2 cellular contexts compared by ENCODE assay signal in the genomic region with DNA sequence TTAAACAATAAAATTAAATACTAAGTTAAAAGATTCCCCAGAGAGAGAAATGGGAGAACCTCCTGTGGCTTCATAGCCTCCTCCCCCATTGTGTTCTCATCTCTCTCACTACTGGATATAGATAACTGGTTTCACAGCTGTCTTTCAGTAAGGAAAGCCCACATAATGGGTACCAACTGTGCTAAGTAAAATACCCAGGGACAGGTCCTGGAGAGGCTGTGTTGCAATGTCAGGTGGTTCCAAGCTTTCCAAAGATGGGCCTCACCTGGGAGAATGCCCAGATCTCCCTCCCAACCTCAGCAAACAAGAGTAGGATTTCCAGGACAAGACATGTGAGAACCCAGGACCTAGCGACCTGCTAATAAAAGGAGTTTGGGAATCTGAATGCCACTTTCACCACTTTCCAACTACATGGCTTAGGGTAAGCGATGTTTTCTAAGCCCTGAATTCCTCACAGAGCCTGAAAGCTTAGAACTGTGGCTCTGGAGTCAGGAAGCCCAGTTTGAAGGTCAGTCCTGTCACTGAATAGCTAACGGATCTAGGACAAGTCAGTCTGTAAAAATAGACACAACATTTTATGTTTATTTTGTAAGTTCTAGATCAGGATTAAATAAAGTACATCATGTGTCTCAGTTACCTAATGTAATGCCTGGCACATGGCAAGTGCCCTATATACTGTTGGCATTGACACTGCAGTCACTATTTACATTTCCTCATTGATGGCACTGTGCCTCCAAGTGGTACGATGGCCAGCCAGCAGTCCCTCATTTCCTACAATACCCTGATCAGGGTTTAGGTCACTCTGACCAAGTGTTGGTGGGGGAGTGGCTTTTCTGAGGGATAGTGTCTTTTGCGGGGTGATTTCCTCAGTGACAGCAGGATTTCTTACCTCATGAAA.
TF ChIP-seq lines count a peak whose summit lies in the region.

No MANE protein-coding gene starts in this region.

TF ChIP-seq in liver, 16 proteins besides CTCF, POLR2A, EP300 and RAD21:
- TF ChIP-seq, protein P1, sequence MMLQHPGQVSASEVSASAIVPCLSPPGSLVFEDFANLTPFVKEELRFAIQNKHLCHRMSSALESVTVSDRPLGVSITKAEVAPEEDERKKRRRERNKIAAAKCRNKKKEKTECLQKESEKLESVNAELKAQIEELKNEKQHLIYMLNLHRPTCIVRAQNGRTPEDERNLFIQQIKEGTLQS (IDR thresholded peaks at IDR 0.05): peak; percentile 30
- TF ChIP-seq FOXA2 (IDR thresholded peaks at IDR 0.05): peak; percentile 89
- peak; percentile 41 for TF ChIP-seq YY1 (IDR thresholded peaks at IDR 0.05)
- TF ChIP-seq, protein P2, sequence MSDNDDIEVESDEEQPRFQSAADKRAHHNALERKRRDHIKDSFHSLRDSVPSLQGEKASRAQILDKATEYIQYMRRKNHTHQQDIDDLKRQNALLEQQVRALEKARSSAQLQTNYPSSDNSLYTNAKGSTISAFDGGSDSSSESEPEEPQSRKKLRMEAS (IDR thresholded peaks at IDR 0.05): peak; percentile 35
- TF ChIP-seq RXRA (IDR thresholded peaks at IDR 0.05): peak in 1 of 2 donors; percentile 52
- peak; percentile 30 for TF ChIP-seq HNF4G (IDR thresholded peaks at IDR 0.05)
- TF ChIP-seq JUND (IDR thresholded peaks at IDR 0.05): peak in 1 of 2 donors; percentile 51
- peak; percentile 59 for TF ChIP-seq FOXA1 (IDR thresholded peaks at IDR 0.05)
- TF ChIP-seq, protein P3, sequence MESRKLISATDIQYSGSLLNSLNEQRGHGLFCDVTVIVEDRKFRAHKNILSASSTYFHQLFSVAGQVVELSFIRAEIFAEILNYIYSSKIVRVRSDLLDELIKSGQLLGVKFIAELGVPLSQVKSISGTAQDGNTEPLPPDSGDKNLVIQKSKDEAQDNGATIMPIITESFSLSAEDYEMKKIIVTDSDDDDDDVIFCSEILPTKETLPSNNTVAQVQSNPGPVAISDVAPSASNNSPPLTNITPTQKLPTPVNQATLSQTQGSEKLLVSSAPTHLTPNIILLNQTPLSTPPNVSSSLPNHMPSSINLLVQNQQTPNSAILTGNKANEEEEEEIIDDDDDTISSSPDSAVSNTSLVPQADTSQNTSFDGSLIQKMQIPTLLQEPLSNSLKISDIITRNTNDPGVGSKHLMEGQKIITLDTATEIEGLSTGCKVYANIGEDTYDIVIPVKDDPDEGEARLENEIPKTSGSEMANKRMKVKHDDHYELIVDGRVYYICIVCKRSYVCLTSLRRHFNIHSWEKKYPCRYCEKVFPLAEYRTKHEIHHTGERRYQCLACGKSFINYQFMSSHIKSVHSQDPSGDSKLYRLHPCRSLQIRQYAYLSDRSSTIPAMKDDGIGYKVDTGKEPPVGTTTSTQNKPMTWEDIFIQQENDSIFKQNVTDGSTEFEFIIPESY (IDR thresholded peaks at IDR 0.05): peak; percentile 32
- TF ChIP-seq NR2F2 (IDR thresholded peaks at IDR 0.05): peak; percentile 24
- TF ChIP-seq, protein P4, sequence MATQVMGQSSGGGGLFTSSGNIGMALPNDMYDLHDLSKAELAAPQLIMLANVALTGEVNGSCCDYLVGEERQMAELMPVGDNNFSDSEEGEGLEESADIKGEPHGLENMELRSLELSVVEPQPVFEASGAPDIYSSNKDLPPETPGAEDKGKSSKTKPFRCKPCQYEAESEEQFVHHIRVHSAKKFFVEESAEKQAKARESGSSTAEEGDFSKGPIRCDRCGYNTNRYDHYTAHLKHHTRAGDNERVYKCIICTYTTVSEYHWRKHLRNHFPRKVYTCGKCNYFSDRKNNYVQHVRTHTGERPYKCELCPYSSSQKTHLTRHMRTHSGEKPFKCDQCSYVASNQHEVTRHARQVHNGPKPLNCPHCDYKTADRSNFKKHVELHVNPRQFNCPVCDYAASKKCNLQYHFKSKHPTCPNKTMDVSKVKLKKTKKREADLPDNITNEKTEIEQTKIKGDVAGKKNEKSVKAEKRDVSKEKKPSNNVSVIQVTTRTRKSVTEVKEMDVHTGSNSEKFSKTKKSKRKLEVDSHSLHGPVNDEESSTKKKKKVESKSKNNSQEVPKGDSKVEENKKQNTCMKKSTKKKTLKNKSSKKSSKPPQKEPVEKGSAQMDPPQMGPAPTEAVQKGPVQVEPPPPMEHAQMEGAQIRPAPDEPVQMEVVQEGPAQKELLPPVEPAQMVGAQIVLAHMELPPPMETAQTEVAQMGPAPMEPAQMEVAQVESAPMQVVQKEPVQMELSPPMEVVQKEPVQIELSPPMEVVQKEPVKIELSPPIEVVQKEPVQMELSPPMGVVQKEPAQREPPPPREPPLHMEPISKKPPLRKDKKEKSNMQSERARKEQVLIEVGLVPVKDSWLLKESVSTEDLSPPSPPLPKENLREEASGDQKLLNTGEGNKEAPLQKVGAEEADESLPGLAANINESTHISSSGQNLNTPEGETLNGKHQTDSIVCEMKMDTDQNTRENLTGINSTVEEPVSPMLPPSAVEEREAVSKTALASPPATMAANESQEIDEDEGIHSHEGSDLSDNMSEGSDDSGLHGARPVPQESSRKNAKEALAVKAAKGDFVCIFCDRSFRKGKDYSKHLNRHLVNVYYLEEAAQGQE (IDR thresholded peaks at IDR 0.05): no peak
- TF ChIP-seq SP1 (IDR thresholded peaks at IDR 0.05): peak; percentile 83
- peak; percentile 45 to 55 for TF ChIP-seq HNF4A (conservative IDR thresholded peaks at IDR 0.05)
- TF ChIP-seq EGR1 (IDR thresholded peaks at IDR 0.05; ENCODE audit: low read depth in 2 of 2): peak in 1 of 2 donors; percentile 18
- TF ChIP-seq GABPA (IDR thresholded peaks at IDR 0.05 in 1 of 2, conservative IDR thresholded peaks at IDR 0.05 in 1 of 2): peak in 1 of 2 donors; percentile 19
- no peak for TF ChIP-seq TAF1 (conservative IDR thresholded peaks at IDR 0.05)
TF ChIP-seq in liver: peak in this region for 14.

TF ChIP-seq in HepG2, 621 proteins besides CTCF, POLR2A, EP300 and RAD21:
- TF ChIP-seq ZBTB38 (CRISPR knock-in tag; IDR thresholded peaks at IDR 0.05): no peak
- TF ChIP-seq, protein P5, sequence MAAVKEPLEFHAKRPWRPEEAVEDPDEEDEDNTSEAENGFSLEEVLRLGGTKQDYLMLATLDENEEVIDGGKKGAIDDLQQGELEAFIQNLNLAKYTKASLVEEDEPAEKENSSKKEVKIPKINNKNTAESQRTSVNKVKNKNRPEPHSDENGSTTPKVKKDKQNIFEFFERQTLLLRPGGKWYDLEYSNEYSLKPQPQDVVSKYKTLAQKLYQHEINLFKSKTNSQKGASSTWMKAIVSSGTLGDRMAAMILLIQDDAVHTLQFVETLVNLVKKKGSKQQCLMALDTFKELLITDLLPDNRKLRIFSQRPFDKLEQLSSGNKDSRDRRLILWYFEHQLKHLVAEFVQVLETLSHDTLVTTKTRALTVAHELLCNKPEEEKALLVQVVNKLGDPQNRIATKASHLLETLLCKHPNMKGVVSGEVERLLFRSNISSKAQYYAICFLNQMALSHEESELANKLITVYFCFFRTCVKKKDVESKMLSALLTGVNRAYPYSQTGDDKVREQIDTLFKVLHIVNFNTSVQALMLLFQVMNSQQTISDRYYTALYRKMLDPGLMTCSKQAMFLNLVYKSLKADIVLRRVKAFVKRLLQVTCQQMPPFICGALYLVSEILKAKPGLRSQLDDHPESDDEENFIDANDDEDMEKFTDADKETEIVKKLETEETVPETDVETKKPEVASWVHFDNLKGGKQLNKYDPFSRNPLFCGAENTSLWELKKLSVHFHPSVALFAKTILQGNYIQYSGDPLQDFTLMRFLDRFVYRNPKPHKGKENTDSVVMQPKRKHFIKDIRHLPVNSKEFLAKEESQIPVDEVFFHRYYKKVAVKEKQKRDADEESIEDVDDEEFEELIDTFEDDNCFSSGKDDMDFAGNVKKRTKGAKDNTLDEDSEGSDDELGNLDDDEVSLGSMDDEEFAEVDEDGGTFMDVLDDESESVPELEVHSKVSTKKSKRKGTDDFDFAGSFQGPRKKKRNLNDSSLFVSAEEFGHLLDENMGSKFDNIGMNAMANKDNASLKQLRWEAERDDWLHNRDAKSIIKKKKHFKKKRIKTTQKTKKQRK (IDR thresholded peaks at IDR 0.05; ENCODE audit: low read length): no peak
- no peak for TF ChIP-seq ZNF816 (CRISPR knock-in tag; IDR thresholded peaks at IDR 0.05; ENCODE audit: borderline replicate concordance)
- no peak for TF ChIP-seq HMGA1 (CRISPR knock-in tag; conservative IDR thresholded peaks at IDR 0.05)
- TF ChIP-seq ZNF879 (CRISPR knock-in tag; IDR thresholded peaks at IDR 0.05): no peak
- TF ChIP-seq, protein P6, sequence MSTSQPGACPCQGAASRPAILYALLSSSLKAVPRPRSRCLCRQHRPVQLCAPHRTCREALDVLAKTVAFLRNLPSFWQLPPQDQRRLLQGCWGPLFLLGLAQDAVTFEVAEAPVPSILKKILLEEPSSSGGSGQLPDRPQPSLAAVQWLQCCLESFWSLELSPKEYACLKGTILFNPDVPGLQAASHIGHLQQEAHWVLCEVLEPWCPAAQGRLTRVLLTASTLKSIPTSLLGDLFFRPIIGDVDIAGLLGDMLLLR (CRISPR knock-in tag; IDR thresholded peaks at IDR 0.05): no peak
- TF ChIP-seq SRF (IDR thresholded peaks at IDR 0.05; ENCODE audit: low read depth, low read length): no peak
- TF ChIP-seq ZBTB7B (CRISPR knock-in tag; IDR thresholded peaks at IDR 0.05): no peak
- TF ChIP-seq EHMT2 (IDR thresholded peaks at IDR 0.05; ENCODE audit: borderline replicate concordance, low read depth, low read length): no peak
- no peak for TF ChIP-seq GTF3A (CRISPR knock-in tag; conservative IDR thresholded peaks at IDR 0.05)
- TF ChIP-seq MYC (CRISPR knock-in tag; IDR thresholded peaks at IDR 0.05; ENCODE audit: borderline replicate concordance): no peak
- no peak for TF ChIP-seq ZNF337 (CRISPR knock-in tag; IDR thresholded peaks at IDR 0.05; ENCODE audit: borderline replicate concordance, low read depth)
- no peak for TF ChIP-seq PHF8 (CRISPR knock-in tag; IDR thresholded peaks at IDR 0.05)
- TF ChIP-seq ZZZ3 (CRISPR knock-in tag; IDR thresholded peaks at IDR 0.05; ENCODE audit: borderline replicate concordance): no peak
- TF ChIP-seq ZNF207 (IDR thresholded peaks at IDR 0.05; ENCODE audit: borderline replicate concordance): no peak
- TF ChIP-seq KDM3A (CRISPR knock-in tag; IDR thresholded peaks at IDR 0.05; ENCODE audit: low read depth): no peak
- TF ChIP-seq, protein P7, sequence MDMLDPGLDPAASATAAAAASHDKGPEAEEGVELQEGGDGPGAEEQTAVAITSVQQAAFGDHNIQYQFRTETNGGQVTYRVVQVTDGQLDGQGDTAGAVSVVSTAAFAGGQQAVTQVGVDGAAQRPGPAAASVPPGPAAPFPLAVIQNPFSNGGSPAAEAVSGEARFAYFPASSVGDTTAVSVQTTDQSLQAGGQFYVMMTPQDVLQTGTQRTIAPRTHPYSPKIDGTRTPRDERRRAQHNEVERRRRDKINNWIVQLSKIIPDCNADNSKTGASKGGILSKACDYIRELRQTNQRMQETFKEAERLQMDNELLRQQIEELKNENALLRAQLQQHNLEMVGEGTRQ (IDR thresholded peaks at IDR 0.05; ENCODE audit: low read depth, low read length): no peak
- TF ChIP-seq, protein P7 (CRISPR knock-in tag; IDR thresholded peaks at IDR 0.05; ENCODE audit: borderline replicate concordance): no peak
- no peak for TF ChIP-seq HOXA5 (CRISPR knock-in tag; IDR thresholded peaks at IDR 0.05)
- TF ChIP-seq ZNF251 (CRISPR knock-in tag; IDR thresholded peaks at IDR 0.05): no peak
- TF ChIP-seq, protein P8, sequence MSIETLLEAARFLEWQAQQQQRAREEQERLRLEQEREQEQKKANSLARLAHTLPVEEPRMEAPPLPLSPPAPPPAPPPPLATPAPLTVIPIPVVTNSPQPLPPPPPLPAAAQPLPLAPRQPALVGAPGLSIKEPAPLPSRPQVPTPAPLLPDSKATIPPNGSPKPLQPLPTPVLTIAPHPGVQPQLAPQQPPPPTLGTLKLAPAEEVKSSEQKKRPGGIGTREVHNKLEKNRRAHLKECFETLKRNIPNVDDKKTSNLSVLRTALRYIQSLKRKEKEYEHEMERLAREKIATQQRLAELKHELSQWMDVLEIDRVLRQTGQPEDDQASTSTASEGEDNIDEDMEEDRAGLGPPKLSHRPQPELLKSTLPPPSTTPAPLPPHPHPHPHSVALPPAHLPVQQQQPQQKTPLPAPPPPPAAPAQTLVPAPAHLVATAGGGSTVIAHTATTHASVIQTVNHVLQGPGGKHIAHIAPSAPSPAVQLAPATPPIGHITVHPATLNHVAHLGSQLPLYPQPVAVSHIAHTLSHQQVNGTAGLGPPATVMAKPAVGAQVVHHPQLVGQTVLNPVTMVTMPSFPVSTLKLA (IDR thresholded peaks at IDR 0.05): no peak
